ENCODE assay signal across 21 cellular contexts in the genomic region with DNA sequence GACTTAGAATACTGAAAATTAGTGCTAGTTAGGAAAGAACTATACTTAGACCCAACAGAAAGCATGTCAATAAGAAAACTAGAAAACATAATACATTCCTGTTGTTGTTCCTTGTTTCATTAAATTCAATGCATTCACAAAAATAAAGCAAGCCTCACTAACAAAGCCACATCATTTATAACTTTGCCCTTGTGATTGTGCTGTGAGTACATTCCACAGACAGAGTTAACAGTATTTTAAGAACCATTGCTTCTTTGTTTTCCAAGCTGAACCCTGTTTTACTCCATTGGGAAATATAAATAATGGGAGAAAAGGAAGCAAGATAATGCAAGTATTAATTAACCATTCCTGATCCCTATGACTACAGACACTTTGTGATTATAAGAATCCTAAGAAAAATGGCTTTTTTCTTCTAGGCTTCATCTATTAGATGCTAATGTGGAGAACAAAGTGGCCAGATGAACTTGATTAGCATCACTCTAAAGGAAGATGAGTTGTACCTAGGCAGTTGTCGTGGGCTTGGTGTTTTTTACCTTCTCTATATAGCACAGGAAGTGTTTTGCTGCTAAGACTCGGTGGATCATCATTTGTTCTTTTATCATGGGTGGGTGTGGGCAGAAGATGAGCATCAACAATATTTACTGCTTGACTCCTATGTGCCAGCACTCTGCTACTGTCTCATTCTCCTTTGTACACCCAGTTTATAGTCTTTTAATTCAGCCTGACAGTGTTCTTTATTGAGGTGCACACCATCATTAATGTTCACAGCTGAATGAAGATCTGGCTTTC.
"Had no signal": no experiment of that assay in that cellular context is flagged by ENCODE, and none has a peak within 500 bp of the region (broad histone marks: within the 10 kb centered on the region; RNA-seq: fewer than 3 reads in every experiment).

No MANE protein-coding gene starts in this region.

- H3K36me3 ChIP-seq: right lobe of liver, suprapubic skin had no signal

- FAIRE-seq: endothelial cell of umbilical vein had no signal

- H3K27me3 Mint-ChIP-seq: activated naive CD8-positive, alpha-beta T cell treated with anti-CD3 and anti-CD28 coated beads for 36 hours; activated T-cell treated with anti-CD3 and anti-CD28 coated beads, Interleukin-2, amount 50 U/mL, for 24 hours had no signal

- DNase-seq: activated CD4-positive, alpha-beta memory T cell treated with anti-CD3 and anti-CD28 coated beads, Interleukin-2, amount 10 ng/mL, durations not matched to agents 7 days and 5 days; activated CD4-positive, alpha-beta T cell treated with anti-CD3 and anti-CD28 coated beads for 1 hour; activated naive CD8-positive, alpha-beta T cell treated with anti-CD3 and anti-CD28 coated beads for 36 hours; activated T-cell treated with anti-CD3 and anti-CD28 coated beads, Interleukin-2, amount 50 U/mL, for 24 hours; cerebellar nuclear complex; effector CD8-positive, alpha-beta T cell; foreskin fibroblast; glutamatergic neuron; kidney glomerular epithelial cell; left ventricle myocardium superior; mesendoderm; nephron progenitor cell; right lobe of liver; stimulated activated CD4-positive, alpha-beta T cell treated with anti-CD3 and anti-CD28 coated beads, Interleukin-4, amount 100 ng/mL, for 4 hours; stimulated activated CD8-positive, alpha-beta memory T cell treated with anti-CD3 and anti-CD28 coated beads, Interleukin-4, amount 100 ng/mL, for 48 hours; stimulated activated naive CD8-positive, alpha-beta T cell treated with anti-CD3 and anti-CD28 coated beads, Interleukin-15, Interleukin-2, amounts not matched to agents 100 U/mL and 50 U/mL, for 24 hours; T1000; trophoblast cell had no signal

- ATAC-seq: left ventricle myocardium superior had no signal

- H3K4me3 ChIP-seq: right lobe of liver, smooth muscle cell, suprapubic skin had no signal

- H3K27me3 ChIP-seq: right lobe of liver, suprapubic skin had no signal

- H3K9me3 ChIP-seq: right lobe of liver, suprapubic skin had no signal

- H3K27ac Mint-ChIP-seq: activated CD4-positive, alpha-beta memory T cell treated with anti-CD3 and anti-CD28 coated beads, Interleukin-2, amount 10 ng/mL, durations not matched to agents 7 days and 5 days; activated naive CD8-positive, alpha-beta T cell treated with anti-CD3 and anti-CD28 coated beads for 36 hours; activated T-cell treated with anti-CD3 and anti-CD28 coated beads, Interleukin-2, amount 50 U/mL, for 24 hours; nephron progenitor cell had no signal

- H3K9me3 Mint-ChIP-seq: activated CD4-positive, alpha-beta memory T cell treated with anti-CD3 and anti-CD28 coated beads, Interleukin-2, amount 10 ng/mL, durations not matched to agents 7 days and 5 days; activated naive CD8-positive, alpha-beta T cell treated with anti-CD3 and anti-CD28 coated beads for 36 hours; activated T-cell treated with anti-CD3 and anti-CD28 coated beads, Interleukin-2, amount 50 U/mL, for 24 hours; nephron progenitor cell had no signal

- H3K4me3 Mint-ChIP-seq: activated CD4-positive, alpha-beta memory T cell treated with anti-CD3 and anti-CD28 coated beads, Interleukin-2, amount 10 ng/mL, durations not matched to agents 7 days and 5 days; activated naive CD8-positive, alpha-beta T cell treated with anti-CD3 and anti-CD28 coated beads for 36 hours; activated T-cell treated with anti-CD3 and anti-CD28 coated beads, Interleukin-2, amount 50 U/mL, for 24 hours; nephron progenitor cell had no signal

- H3K4me2 ChIP-seq: smooth muscle cell had no signal

- H3K27ac ChIP-seq: right lobe of liver, suprapubic skin had no signal

- H3K36me3 Mint-ChIP-seq: activated naive CD8-positive, alpha-beta T cell treated with anti-CD3 and anti-CD28 coated beads for 36 hours had no signal
